Comparison of ENCODE assay signal across 1 cellular context in the genomic region with DNA sequence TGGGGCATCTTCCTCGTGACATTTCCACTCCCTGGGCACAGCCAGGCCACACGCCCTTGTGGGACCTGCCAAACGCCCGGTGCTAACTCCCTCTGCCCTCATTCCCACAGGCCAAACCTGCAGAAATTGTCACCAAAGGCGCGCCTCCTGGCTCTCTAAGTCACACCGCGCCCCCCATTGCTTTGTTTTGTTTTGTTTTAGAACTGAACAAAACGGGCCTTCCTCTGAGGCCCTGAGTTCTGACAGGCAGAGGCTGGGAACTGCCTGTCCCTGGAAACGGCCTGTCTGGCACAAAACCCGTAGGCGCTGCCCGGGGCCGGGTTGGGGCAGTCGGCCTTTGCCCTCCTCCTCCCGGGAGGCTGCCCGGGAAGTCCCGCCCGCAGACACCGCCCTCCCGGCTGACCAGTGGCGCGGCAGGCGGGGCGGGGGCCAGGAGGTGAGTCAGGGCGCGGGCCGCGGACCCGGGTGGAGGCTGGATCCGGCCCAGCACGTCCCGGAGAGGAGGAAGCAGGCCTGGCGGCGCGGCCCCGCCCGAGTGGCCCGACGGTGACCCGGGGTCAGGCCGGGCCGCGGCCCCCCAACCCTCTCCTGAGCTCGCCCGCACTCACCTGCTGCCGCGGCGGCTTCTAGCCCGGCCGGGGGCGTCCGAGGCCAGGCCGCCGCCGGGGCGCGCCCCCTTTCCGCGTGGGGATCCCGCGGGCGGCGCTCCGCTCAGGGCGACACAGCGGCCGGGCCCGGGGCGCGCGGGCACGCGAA.
A peak's percentile ranks its signal among the peaks of the same experiment; 100 is the strongest.
TF ChIP-seq lines count a peak whose summit lies in the region.

No MANE protein-coding gene starts in this region.

TF ChIP-seq in K562, 482 proteins besides CTCF, POLR2A, EP300 and RAD21 (continues in another document):
- TF ChIP-seq ZNF282 (CRISPR knock-in tag; IDR thresholded peaks at IDR 0.05) (0 out of 2 replicates have a peak, but pooled peaks have one; percentile 5), ZBTB17 (CRISPR knock-in tag; IDR thresholded peaks at IDR 0.05) (0 out of 2 replicates have a peak, but pooled peaks have one; percentile 28), SNRNP70 (optimal IDR thresholded peaks at IDR 0.05; ENCODE audit: low read depth, low read length) (no peak), TAF7 (tag; IDR thresholded peaks at IDR 0.05) (no peak), MAZ (CRISPR knock-in tag; conservative IDR thresholded peaks at IDR 0.05 in 1 of 2, IDR thresholded peaks at IDR 0.05 in 1 of 2) (peak; percentile 85), HNRNPL (IDR thresholded peaks at IDR 0.05; ENCODE audit: low read depth, low read length) (0 out of 2 replicates have a peak, but pooled peaks have one; percentile 51), PHB2 (IDR thresholded peaks at IDR 0.05; ENCODE audit: low read depth) (no peak), ETV5 (CRISPR knock-in tag; IDR thresholded peaks at IDR 0.05; ENCODE audit: low read depth) (peak; percentile 86), NFIC (IDR thresholded peaks at IDR 0.05) (peak; percentile 38; the same call in 1 of the 2 replicates), CBX5 (IDR thresholded peaks at IDR 0.05; ENCODE audit: borderline replicate concordance, low read depth) (no peak), NEUROD1 (IDR thresholded peaks at IDR 0.05; ENCODE audit: borderline replicate concordance, low read depth, low read length, partially characterized antibody) (peak; percentile 37), ZBTB26 (CRISPR knock-in tag; IDR thresholded peaks at IDR 0.05) (no peak), MTA1 (IDR thresholded peaks at IDR 0.05; ENCODE audit: borderline replicate concordance) (no peak), AFF1 (IDR thresholded peaks at IDR 0.05; ENCODE audit: low read depth in 1 of 2, partially characterized antibody in 2 of 2) (no peak), CHCHD3 (CRISPR knock-in tag; IDR thresholded peaks at IDR 0.05) (no peak), PHB (CRISPR knock-in tag; IDR thresholded peaks at IDR 0.05) (no peak), MIER1 (IDR thresholded peaks at IDR 0.05; ENCODE audit: low read depth) (no peak), HDAC1 (IDR thresholded peaks at IDR 0.05) (0 out of 4 replicates have a peak, but pooled peaks of 1 of the 2 experiments have one; percentile 31), ETS1 (conservative IDR thresholded peaks at IDR 0.05; ENCODE audit: control insufficient read depth, low read depth, low read length) (peak; percentile 95), SAFB (IDR thresholded peaks at IDR 0.05; ENCODE audit: borderline replicate concordance, low read depth, low read length) (peak; percentile 59; the same call in 1 of the 2 replicates), HINFP (tag; conservative IDR thresholded peaks at IDR 0.05; ENCODE audit: low read depth) (peak; percentile 97), HDAC6 (IDR thresholded peaks at IDR 0.05; ENCODE audit: low read depth, low read length) (no peak), MED1 (CRISPR knock-in tag; IDR thresholded peaks at IDR 0.05; ENCODE audit: borderline replicate concordance) (no peak), MYNN (IDR thresholded peaks at IDR 0.05) (peak; percentile 29; the same call in 1 of the 2 replicates), MYNN (CRISPR knock-in tag; IDR thresholded peaks at IDR 0.05) (no peak), MAX (CRISPR knock-in tag; IDR thresholded peaks at IDR 0.05) (peak; percentile 45; the same call in 1 of the 2 replicates), ZFP1 (CRISPR knock-in tag; IDR thresholded peaks at IDR 0.05) (no peak), ZBTB1 (CRISPR knock-in tag; IDR thresholded peaks at IDR 0.05; ENCODE audit: borderline replicate concordance, low read depth) (no peak), NR2C2 (CRISPR knock-in tag; IDR thresholded peaks at IDR 0.05) (0 out of 2 replicates have a peak, but pooled peaks have one; percentile 19), NR2C2 (tag; IDR thresholded peaks at IDR 0.05) (peak; percentile 87), DDX20 (tag; IDR thresholded peaks at IDR 0.05; ENCODE audit: low read depth) (no peak), PHTF2 (CRISPR knock-in tag; IDR thresholded peaks at IDR 0.05) (no peak), ZFP36 (IDR thresholded peaks at IDR 0.05; ENCODE audit: low read depth, low read length, partially characterized antibody) (peak; percentile 53), HDAC3 (IDR thresholded peaks at IDR 0.05; ENCODE audit: borderline replicate concordance, partially characterized antibody) (no peak), ZNF644 (tag; IDR thresholded peaks at IDR 0.05; ENCODE audit: low read depth) (0 out of 2 replicates have a peak, but pooled peaks have one; percentile 65), NFIX (CRISPR knock-in tag; IDR thresholded peaks at IDR 0.05; ENCODE audit: low read depth) (no peak), MYC (IDR thresholded peaks at IDR 0.05; ENCODE audit: low read depth, low read length) (peak; percentile 42; the same call in 1 of the 2 replicates), MYC (CRISPR knock-in tag; IDR thresholded peaks at IDR 0.05; ENCODE audit: borderline replicate concordance, low read depth) (no peak), FOSL1 (tag; conservative IDR thresholded peaks at IDR 0.05) (peak; percentile 92), CCAR2 (IDR thresholded peaks at IDR 0.05; ENCODE audit: low read depth, low read length) (no peak), RB1 (IDR thresholded peaks at IDR 0.05; ENCODE audit: low read depth) (peak; percentile 59; the same call in 1 of the 2 replicates), LCOR (CRISPR knock-in tag; IDR thresholded peaks at IDR 0.05) (no peak), SMARCB1 (IDR thresholded peaks at IDR 0.05; ENCODE audit: insufficient read length, low read depth) (no peak), SMAD4 (CRISPR knock-in tag; conservative IDR thresholded peaks at IDR 0.05) (peak; percentile 89), ZNF77 (CRISPR knock-in tag; IDR thresholded peaks at IDR 0.05) (no peak), ZBTB12 (CRISPR knock-in tag; IDR thresholded peaks at IDR 0.05) (no peak), SMARCC2 (IDR thresholded peaks at IDR 0.05; ENCODE audit: low read depth) (no peak), ZKSCAN8 (CRISPR knock-in tag; IDR thresholded peaks at IDR 0.05) (no peak), GABPA (tag; conservative IDR thresholded peaks at IDR 0.05; ENCODE audit: low read depth) (peak; percentile 60; the same call in 1 of the 2 replicates), RHOXF2B (CRISPR knock-in tag; conservative IDR thresholded peaks at IDR 0.05) (no peak), NONO (IDR thresholded peaks at IDR 0.05; ENCODE audit: low read depth in 2 of 2, low read length in 1 of 2) (peak in 1 of 2 experiments; percentile 69; a peak in 2 of 4 replicates), PHF8 (IDR thresholded peaks at IDR 0.05; ENCODE audit: borderline replicate concordance, low read length) (peak; percentile 61; the same call in 1 of the 2 replicates), SIN3B (IDR thresholded peaks at IDR 0.05; ENCODE audit: low read depth) (peak; percentile 31; the same call in 1 of the 2 replicates)
- TF ChIP-seq, protein P1, sequence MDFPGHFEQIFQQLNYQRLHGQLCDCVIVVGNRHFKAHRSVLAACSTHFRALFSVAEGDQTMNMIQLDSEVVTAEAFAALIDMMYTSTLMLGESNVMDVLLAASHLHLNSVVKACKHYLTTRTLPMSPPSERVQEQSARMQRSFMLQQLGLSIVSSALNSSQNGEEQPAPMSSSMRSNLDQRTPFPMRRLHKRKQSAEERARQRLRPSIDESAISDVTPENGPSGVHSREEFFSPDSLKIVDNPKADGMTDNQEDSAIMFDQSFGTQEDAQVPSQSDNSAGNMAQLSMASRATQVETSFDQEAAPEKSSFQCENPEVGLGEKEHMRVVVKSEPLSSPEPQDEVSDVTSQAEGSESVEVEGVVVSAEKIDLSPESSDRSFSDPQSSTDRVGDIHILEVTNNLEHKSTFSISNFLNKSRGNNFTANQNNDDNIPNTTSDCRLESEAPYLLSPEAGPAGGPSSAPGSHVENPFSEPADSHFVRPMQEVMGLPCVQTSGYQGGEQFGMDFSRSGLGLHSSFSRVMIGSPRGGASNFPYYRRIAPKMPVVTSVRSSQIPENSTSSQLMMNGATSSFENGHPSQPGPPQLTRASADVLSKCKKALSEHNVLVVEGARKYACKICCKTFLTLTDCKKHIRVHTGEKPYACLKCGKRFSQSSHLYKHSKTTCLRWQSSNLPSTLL (IDR thresholded peaks at IDR 0.05), result peak; percentile 97
- TF ChIP-seq, protein P2, sequence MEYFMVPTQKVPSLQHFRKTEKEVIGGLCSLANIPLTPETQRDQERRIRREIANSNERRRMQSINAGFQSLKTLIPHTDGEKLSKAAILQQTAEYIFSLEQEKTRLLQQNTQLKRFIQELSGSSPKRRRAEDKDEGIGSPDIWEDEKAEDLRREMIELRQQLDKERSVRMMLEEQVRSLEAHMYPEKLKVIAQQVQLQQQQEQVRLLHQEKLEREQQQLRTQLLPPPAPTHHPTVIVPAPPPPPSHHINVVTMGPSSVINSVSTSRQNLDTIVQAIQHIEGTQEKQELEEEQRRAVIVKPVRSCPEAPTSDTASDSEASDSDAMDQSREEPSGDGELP (CRISPR knock-in tag; IDR thresholded peaks at IDR 0.05; ENCODE audit: borderline replicate concordance), result peak; percentile 74; the same call in 1 of the 2 replicates
- TF ChIP-seq, protein P3, sequence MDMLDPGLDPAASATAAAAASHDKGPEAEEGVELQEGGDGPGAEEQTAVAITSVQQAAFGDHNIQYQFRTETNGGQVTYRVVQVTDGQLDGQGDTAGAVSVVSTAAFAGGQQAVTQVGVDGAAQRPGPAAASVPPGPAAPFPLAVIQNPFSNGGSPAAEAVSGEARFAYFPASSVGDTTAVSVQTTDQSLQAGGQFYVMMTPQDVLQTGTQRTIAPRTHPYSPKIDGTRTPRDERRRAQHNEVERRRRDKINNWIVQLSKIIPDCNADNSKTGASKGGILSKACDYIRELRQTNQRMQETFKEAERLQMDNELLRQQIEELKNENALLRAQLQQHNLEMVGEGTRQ (CRISPR knock-in tag; IDR thresholded peaks at IDR 0.05), result no peak
